In genomic region chr15:39579487-39580116, GRCh38 we compare ENCODE assay signal across 8 cellular contexts. TPM values are rescaled to one million over a fixed set of nuclear protein-coding genes. Genes with fewer than 3 reads are reported as not detected.
A peak's percentile ranks its signal among the peaks of the same experiment; 100 is the strongest.
DNase-seq lines count a peak whose midpoint lies in the region; ATAC-seq and TF ChIP-seq lines count a peak whose summit lies in the region.

No MANE protein-coding gene starts in this region.

- H3K36me3 ChIP-seq in osteoblast (ENCODE audit: insufficient read depth, low read length), result peaks cover 31% of the 10 kb centered on the region

- H3K79me2 ChIP-seq in osteoblast (ENCODE audit: insufficient read depth, low read length), result peaks cover 31% of the 10 kb centered on the region

- peak overlapping the region; percentile 38 for H3K4me3 Mint-ChIP-seq in stimulated activated naive CD8-positive, alpha-beta T cell treated with anti-CD3 and anti-CD28 coated beads, Interleukin-15, Interleukin-2, amounts not matched to agents 100 ng/mL and 50 ng/mL, for 24 hours
- peak overlapping the region; percentile 87 for H3K4me3 Mint-ChIP-seq in WTC11
- H3K4me3 Mint-ChIP-seq in glutamatergic neuron (ENCODE audit: unreplicated experiment), result peak overlapping the region; percentile 88
- no peak overlapping the region for H3K4me3 Mint-ChIP-seq in activated naive CD4-positive, alpha-beta T cell treated with anti-CD3 and anti-CD28 coated beads, Interleukin-2, amount 10 ng/mL, durations not matched to agents 7 days and 5 days

- POLR2A ChIA-PET in WTC11 (lab: Charles Lee), result interaction anchor here (0.5 to 3.1 kb wide), 13 partner anchors 47 to 1125 kb away, joined by 3 to 24 read pairs (median 3); partner anchors contain the start of gene FAM98B

- H4K20me1 ChIP-seq in osteoblast (ENCODE audit: insufficient read depth, low read length), result peaks cover 34% of the 10 kb centered on the region

- H3K27me3 Mint-ChIP-seq in stimulated activated naive CD8-positive, alpha-beta T cell treated with anti-CD3 and anti-CD28 coated beads, Interleukin-15, Interleukin-2, amounts not matched to agents 100 ng/mL and 50 ng/mL, for 24 hours, result peaks cover 61% of the 10 kb centered on the region
- H3K27me3 Mint-ChIP-seq in WTC11 (ENCODE audit: low read depth) (peaks cover 16% of the 10 kb centered on the region), glutamatergic neuron (ENCODE audit: unreplicated experiment) (peaks cover 14% of the 10 kb centered on the region)
- peaks cover 87% of the 10 kb centered on the region for H3K27me3 Mint-ChIP-seq in activated naive CD4-positive, alpha-beta T cell treated with anti-CD3 and anti-CD28 coated beads, Interleukin-2, amount 10 ng/mL, durations not matched to agents 7 days and 5 days

- H3K4me1 ChIP-seq in osteoblast (ENCODE audit: insufficient read depth, low read length), result peaks cover 23% of the 10 kb centered on the region

- H3K27ac ChIP-seq in osteoblast (ENCODE audit: low read depth, low read length), result peak overlapping the region; percentile 100

- peak overlapping the region; percentile 84 for H3K4me3 ChIP-seq in osteoblast (ENCODE audit: insufficient read depth, low read length)

- no peaks in the 10 kb centered on the region for H3K9me3 Mint-ChIP-seq in stimulated activated naive CD8-positive, alpha-beta T cell treated with anti-CD3 and anti-CD28 coated beads, Interleukin-15, Interleukin-2, amounts not matched to agents 100 ng/mL and 50 ng/mL, for 24 hours
- H3K9me3 Mint-ChIP-seq in WTC11 (no peaks in the 10 kb centered on the region), glutamatergic neuron (ENCODE audit: unreplicated experiment) (peaks cover 4% of the 10 kb centered on the region)
- no peaks in the 10 kb centered on the region for H3K9me3 Mint-ChIP-seq in activated naive CD4-positive, alpha-beta T cell treated with anti-CD3 and anti-CD28 coated beads, Interleukin-2, amount 10 ng/mL, durations not matched to agents 7 days and 5 days

- no peak for ATAC-seq in stimulated activated naive CD8-positive, alpha-beta T cell treated with anti-CD3 and anti-CD28 coated beads, Interleukin-15, Interleukin-2, amounts not matched to agents 100 U/mL and 50 U/mL, for 24 hours
- ATAC-seq in WTC11, result peak; percentile 63
- no peak for ATAC-seq in HG03565 (IDR thresholded peaks at IDR 0.05; ENCODE audit: unreplicated experiment)
- ATAC-seq in GM21786 (IDR thresholded peaks at IDR 0.05; ENCODE audit: unreplicated experiment), result no peak

- DNase-seq in stimulated activated naive CD8-positive, alpha-beta T cell treated with anti-CD3 and anti-CD28 coated beads, Interleukin-15, Interleukin-2, amounts not matched to agents 100 U/mL and 50 U/mL, for 24 hours, result no peak
- peak; percentile 85 for DNase-seq in WTC11 (ENCODE audit: low spot score)
- DNase-seq in glutamatergic neuron, result no peak
- DNase-seq in osteoblast (ENCODE audit: insufficient read length, low spot score, missing footprints), result peak; percentile 81
- no peak for DNase-seq in activated naive CD4-positive, alpha-beta T cell treated with anti-CD3 and anti-CD28 coated beads, Interleukin-2, amount 10 ng/mL, durations not matched to agents 7 days and 5 days

- H3K4me2 ChIP-seq in osteoblast (ENCODE audit: insufficient read depth, low read length), result peak overlapping the region; percentile 90

- no peaks in the 10 kb centered on the region for H3K27me3 ChIP-seq in osteoblast (ENCODE audit: insufficient read depth, low read length)

- no peaks in the 10 kb centered on the region for H3K9me3 ChIP-seq in osteoblast (ENCODE audit: low read depth, low read length)

- H3K36me3 Mint-ChIP-seq in stimulated activated naive CD8-positive, alpha-beta T cell treated with anti-CD3 and anti-CD28 coated beads, Interleukin-15, Interleukin-2, amounts not matched to agents 100 ng/mL and 50 ng/mL, for 24 hours (ENCODE audit: low read depth), result no peaks in the 10 kb centered on the region
- H3K36me3 Mint-ChIP-seq in WTC11, result peaks cover 20% of the 10 kb centered on the region
- no peaks in the 10 kb centered on the region for H3K36me3 Mint-ChIP-seq in glutamatergic neuron (ENCODE audit: unreplicated experiment)
- H3K36me3 Mint-ChIP-seq in activated naive CD4-positive, alpha-beta T cell treated with anti-CD3 and anti-CD28 coated beads, Interleukin-2, amount 10 ng/mL, durations not matched to agents 7 days and 5 days, result no peaks in the 10 kb centered on the region

- CTCF ChIA-PET in WTC11 (lab: Charles Lee), result interaction anchor here (0.6 to 5.4 kb wide), 39 partner anchors 20 to 1125 kb away, joined by 3 to 44 read pairs (median 4); partner anchors contain the start of gene FAM98B
- CTCF ChIA-PET in activated naive CD4-positive, alpha-beta T cell treated with anti-CD3 and anti-CD28 coated beads, Interleukin-2, amount 10 ng/mL, durations not matched to agents 7 days and 5 days (lab: Charles Lee), result interaction anchor here (0.7 to 8.5 kb wide), 14 partner anchors 12 to 877 kb away, joined by 3 to 146 read pairs (median 4); no protein-coding TSS in a partner anchor

- peaks cover 15% of the 10 kb centered on the region for H3K4me1 Mint-ChIP-seq in stimulated activated naive CD8-positive, alpha-beta T cell treated with anti-CD3 and anti-CD28 coated beads, Interleukin-15, Interleukin-2, amounts not matched to agents 100 ng/mL and 50 ng/mL, for 24 hours (ENCODE audit: low read depth)
- peaks cover 28% of the 10 kb centered on the region for H3K4me1 Mint-ChIP-seq in WTC11
- H3K4me1 Mint-ChIP-seq in glutamatergic neuron (ENCODE audit: low read depth, unreplicated experiment), result peaks cover 7% of the 10 kb centered on the region
- H3K4me1 Mint-ChIP-seq in activated naive CD4-positive, alpha-beta T cell treated with anti-CD3 and anti-CD28 coated beads, Interleukin-2, amount 10 ng/mL, durations not matched to agents 7 days and 5 days, result peaks cover 14% of the 10 kb centered on the region

- TF ChIP-seq CTCF in WTC11 (IDR thresholded peaks at IDR 0.05), result no peak
- no peak for TF ChIP-seq CTCF in glutamatergic neuron (IDR thresholded peaks at IDR 0.05; ENCODE audit: partially characterized antibody, unreplicated experiment)
- no peak for TF ChIP-seq CTCF in osteoblast (IDR thresholded peaks at IDR 0.05; ENCODE audit: extremely low read depth, low read depth, low read length)

- H3K27ac Mint-ChIP-seq in stimulated activated naive CD8-positive, alpha-beta T cell treated with anti-CD3 and anti-CD28 coated beads, Interleukin-15, Interleukin-2, amounts not matched to agents 100 ng/mL and 50 ng/mL, for 24 hours, result no peak overlapping the region
- H3K27ac Mint-ChIP-seq in WTC11 (peak overlapping the region; percentile 99), glutamatergic neuron (ENCODE audit: unreplicated experiment) (no peak overlapping the region)
- H3K27ac Mint-ChIP-seq in activated naive CD4-positive, alpha-beta T cell treated with anti-CD3 and anti-CD28 coated beads, Interleukin-2, amount 10 ng/mL, durations not matched to agents 7 days and 5 days, result no peak overlapping the region

- no peak overlapping the region for H2AFZ ChIP-seq in osteoblast (ENCODE audit: low read length)

TF ChIP-seq in WTC11, 78 proteins besides CTCF, POLR2A, EP300 and RAD21 (continues in another document):
- TF ChIP-seq USF1 (CRISPR knock-in tag; IDR thresholded peaks at IDR 0.05) (no peak), TEAD4 (CRISPR knock-in tag; IDR thresholded peaks at IDR 0.05) (peak; percentile 86), AR (CRISPR knock-in tag; IDR thresholded peaks at IDR 0.05) (no peak), E2F1 (CRISPR knock-in tag; IDR thresholded peaks at IDR 0.05) (no peak), PRRX2 (CRISPR knock-in tag; IDR thresholded peaks at IDR 0.05) (no peak), ZNF232 (CRISPR knock-in tag; IDR thresholded peaks at IDR 0.05) (no peak)

RNA-seq across cellular contexts. Expression of gene THBS1, which starts 1.3 kb away (rescaled TPM):
- 37.1 to 41.4 TPM (median 41.2 TPM) in 3 replicates for total RNA-seq in WTC11 (2021)
- 0.83 TPM for total RNA-seq in glutamatergic neuron (ENCODE audit: unreplicated experiment)
- 6,477 and 8,941 TPM in 2 replicates for total RNA-seq in osteoblast

Comparison
In these comparisons a context has a peak if more than half of its experiments do, and no peak if none do; other contexts are left out.
1. DNase-seq: peak in WTC11 (single experiment) and osteoblast (single experiment); none in stimulated activated naive CD8-positive, alpha-beta T cell treated with anti-CD3 and anti-CD28 coated beads, Interleukin-15, Interleukin-2, amounts not matched to agents 100 U/mL and 50 U/mL, for 24 hours (single experiment), glutamatergic neuron (single experiment) and activated naive CD4-positive, alpha-beta T cell treated with anti-CD3 and anti-CD28 coated beads, Interleukin-2, amount 10 ng/mL, durations not matched to agents 7 days and 5 days (single experiment).
2. RNA of gene THBS1, which starts 1.3 kb away (total RNA-seq): 6,477 to 8,941 TPM in osteoblast; 37.1 to 41.4 TPM in WTC11 and 0.83 TPM in glutamatergic neuron (single experiment); every median in the first group is over 100 times any median in the second.